In genomic region chr22:19466126-19466716, GRCh38 we compare ENCODE assay signal across 1 cellular context.
TF ChIP-seq lines count a peak whose summit lies in the region.

No MANE protein-coding gene starts in this region.

TF ChIP-seq in K562, 482 proteins besides CTCF, POLR2A, EP300 and RAD21 (continues in another document):
- TF ChIP-seq ZBTB11 (CRISPR knock-in tag; IDR thresholded peaks at IDR 0.05) (peak in 1 of 3 experiments; percentile 24; a peak in 1 of 6 replicates), ZNF586 (CRISPR knock-in tag; conservative IDR thresholded peaks at IDR 0.05) (no peak), LARP7 (IDR thresholded peaks at IDR 0.05) (no peak), BCOR (IDR thresholded peaks at IDR 0.05) (no peak), TEAD2 (tag; IDR thresholded peaks at IDR 0.05) (no peak), HMGXB4 (CRISPR knock-in tag; IDR thresholded peaks at IDR 0.05) (peak; percentile 41; the same call in 1 of the 2 replicates), CREB3 (tag; conservative IDR thresholded peaks at IDR 0.05; ENCODE audit: low read depth) (no peak), E2F4 (CRISPR knock-in tag; IDR thresholded peaks at IDR 0.05; ENCODE audit: low read depth) (peak; percentile 62; the same call in 1 of the 2 replicates), SMAD2 (IDR thresholded peaks at IDR 0.05; ENCODE audit: low read depth, low read length) (no peak), ZNF445 (CRISPR knock-in tag; IDR thresholded peaks at IDR 0.05; ENCODE audit: low read depth) (no peak), ZSCAN29 (IDR thresholded peaks at IDR 0.05) (no peak), FOXP1 (CRISPR knock-in tag; IDR thresholded peaks at IDR 0.05) (no peak), ETV5 (CRISPR knock-in tag; IDR thresholded peaks at IDR 0.05; ENCODE audit: low read depth) (no peak), TARDBP (IDR thresholded peaks at IDR 0.05) (no peak), PRDM10 (IDR thresholded peaks at IDR 0.05; ENCODE audit: partially characterized antibody) (no peak), CEBPG (CRISPR knock-in tag; IDR thresholded peaks at IDR 0.05) (no peak), CEBPG (tag; conservative IDR thresholded peaks at IDR 0.05 in 1 of 2, IDR thresholded peaks at IDR 0.05 in 1 of 2) (no peak), ZNF431 (CRISPR knock-in tag; IDR thresholded peaks at IDR 0.05) (no peak), HNRNPUL1 (IDR thresholded peaks at IDR 0.05; ENCODE audit: low read length) (no peak), ZFX (CRISPR knock-in tag; IDR thresholded peaks at IDR 0.05) (no peak), BRCA1 (IDR thresholded peaks at IDR 0.05) (no peak), BRCA1 (CRISPR knock-in tag; IDR thresholded peaks at IDR 0.05) (peak; percentile 96), ZNF609 (CRISPR knock-in tag; IDR thresholded peaks at IDR 0.05; ENCODE audit: borderline replicate concordance) (0 out of 2 replicates have a peak, but pooled peaks have one; percentile 24), DNMT1 (IDR thresholded peaks at IDR 0.05) (no peak), RBM22 (IDR thresholded peaks at IDR 0.05; ENCODE audit: low read depth, low read length, poor library complexity, severe bottlenecking) (no peak), EZH2 (IDR thresholded peaks at IDR 0.05; ENCODE audit: borderline replicate concordance, low read depth, low read length) (no peak), BDP1 (IDR thresholded peaks at IDR 0.05; ENCODE audit: insufficient read depth, insufficient read length) (no peak), ETS1 (conservative IDR thresholded peaks at IDR 0.05; ENCODE audit: control insufficient read depth, low read depth, low read length) (no peak), ASH1L (IDR thresholded peaks at IDR 0.05; ENCODE audit: borderline replicate concordance, low read depth, partially characterized antibody) (no peak), MITF (IDR thresholded peaks at IDR 0.05) (no peak), CBFA2T2 (conservative IDR thresholded peaks at IDR 0.05) (no peak), CREB3L1 (IDR thresholded peaks at IDR 0.05; ENCODE audit: borderline replicate concordance, low read depth) (no peak), FOXK2 (conservative IDR thresholded peaks at IDR 0.05 in 1 of 2, IDR thresholded peaks at IDR 0.05 in 1 of 2; ENCODE audit: low read depth in 2 of 2) (no peak), MNT (conservative IDR thresholded peaks at IDR 0.05) (no peak)
